8 cellular contexts compared by ENCODE assay signal in genomic region chr21:46098303-46099141, GRCh38. TPM values are rescaled to one million over a fixed set of nuclear protein-coding genes. Genes with fewer than 3 reads are reported as not detected.
DNase-seq lines count a peak whose midpoint lies in the region; ATAC-seq and TF ChIP-seq lines count a peak whose summit lies in the region.

No MANE protein-coding gene starts in this region.

- peak overlapping the region; percentile 38 for H3K4me3 Mint-ChIP-seq in natural killer cell treated with Interleukin-12 subunit alpha and Interleukin-12 subunit beta and Interleukin-15 and Interleukin-18, amount 100 ng/mL, for 72 hours

- peaks cover 14% of the 10 kb centered on the region for H3K36me3 Mint-ChIP-seq in natural killer cell treated with Interleukin-12 subunit alpha and Interleukin-12 subunit beta and Interleukin-15 and Interleukin-18, amount 100 ng/mL, for 72 hours

- H3K36me3 ChIP-seq in RWPE2 (ENCODE audit: low read depth) (0 out of 2 replicates have a peak, but pooled peaks cover 3% of the 10 kb centered on the region), esophagus (ENCODE audit: control insufficient read depth in 2 of 2, insufficient read depth in 2 of 2, low read length in 1 of 2) (no peaks in the 10 kb centered on the region)

- ATAC-seq in RWPE2 (ENCODE audit: low read depth) = peak; percentile 36
- ATAC-seq in natural killer cell treated with Interleukin-12 subunit alpha and Interleukin-12 subunit beta and Interleukin-15 and Interleukin-18, amount 100 ng/mL, for 72 hours = peak; percentile 52

- no peak for TF ChIP-seq CTCF in AG10803 (conservative IDR thresholded peaks at IDR 0.05; ENCODE audit: low read length)
- no peak for TF ChIP-seq CTCF in RWPE2 (IDR thresholded peaks at IDR 0.05; ENCODE audit: poor library complexity, severe bottlenecking)

- no peak overlapping the region for H3K27ac Mint-ChIP-seq in natural killer cell treated with Interleukin-12 subunit alpha and Interleukin-12 subunit beta and Interleukin-15 and Interleukin-18, amount 100 ng/mL, for 72 hours

- H3K4me1 ChIP-seq in RWPE2 (ENCODE audit: insufficient read depth, poor library complexity, severe bottlenecking) (no peaks in the 10 kb centered on the region), esophagus (ENCODE audit: control insufficient read depth in 2 of 2, insufficient read depth in 2 of 2, low read length in 1 of 2) (peaks cover 0 to 4% of the 10 kb centered on the region in 2 donors)

- H3K4me3 ChIP-seq in AG10803 (ENCODE audit: low read length) (peak overlapping the region; percentile 82), RWPE2 (ENCODE audit: severe bottlenecking) (peak overlapping the region; percentile 45), esophagus (ENCODE audit: low read depth in 1 of 2, low read length in 2 of 2) (peak overlapping the region; percentile 47 to 57)

- H3K27me3 Mint-ChIP-seq in natural killer cell treated with Interleukin-12 subunit alpha and Interleukin-12 subunit beta and Interleukin-15 and Interleukin-18, amount 100 ng/mL, for 72 hours = peaks cover 28 to 50% of the 10 kb centered on the region in 2 donors

- H3K27ac ChIP-seq in RWPE2 (ENCODE audit: poor library complexity, severe bottlenecking) (no peak overlapping the region), esophagus (ENCODE audit: low read depth in 2 of 2, low read length in 1 of 2) (peak overlapping the region; percentile 75 to 88)

- H3K4me1 Mint-ChIP-seq in natural killer cell treated with Interleukin-12 subunit alpha and Interleukin-12 subunit beta and Interleukin-15 and Interleukin-18, amount 100 ng/mL, for 72 hours (ENCODE audit: low read depth in 2 of 2) = peaks cover 5 to 11% of the 10 kb centered on the region in 2 donors

- H3K9me3 Mint-ChIP-seq in natural killer cell treated with Interleukin-12 subunit alpha and Interleukin-12 subunit beta and Interleukin-15 and Interleukin-18, amount 100 ng/mL, for 72 hours = peaks cover 7% of the 10 kb centered on the region

- H3K9me3 ChIP-seq in RWPE2 (ENCODE audit: severe bottlenecking) (peaks cover 12% of the 10 kb centered on the region), esophagus (ENCODE audit: control insufficient read depth in 2 of 2, insufficient read depth in 1 of 2, low read depth in 1 of 2, low read length in 1 of 2) (no peaks in the 10 kb centered on the region)

- 1 to 2% methylated on average over 63 to 94 of the region's 94 CpGs for WGBS in esophagus, 2 donors

- DNase-seq in AG10803 (ENCODE audit: low read depth) (no peak), RWPE2 (ENCODE audit: low spot score) (peak; percentile 50), NCI-H748 treated with DMSO at 0.1 percent for 48 hours (lab: John Stamatoyannopoulos, UW) (no peak), medulla oblongata (ENCODE audit: extremely low spot score) (no peak), DMS153 treated with DMSO at 0.1 percent for 48 hours (lab: John Stamatoyannopoulos, UW; ENCODE audit: unreplicated experiment) (no peak), SKM-1 treated with dmso at 0.1 percent for 144 hours (lab: John Stamatoyannopoulos, UW; ENCODE audit: unreplicated experiment) (no peak)
- peak; percentile 48 for DNase-seq in natural killer cell treated with Interleukin-12 subunit alpha and Interleukin-12 subunit beta and Interleukin-15 and Interleukin-18, amount 100 ng/mL, for 72 hours (ENCODE audit: low spot score)

- H3K27me3 ChIP-seq in RWPE2 (ENCODE audit: insufficient read depth, poor library complexity, severe bottlenecking) (peaks cover 21% of the 10 kb centered on the region), esophagus (ENCODE audit: control insufficient read depth in 1 of 2, insufficient read depth in 2 of 2, low read length in 2 of 2) (peaks cover 0 to 5% of the 10 kb centered on the region in 2 donors)

RNA-seq across cellular contexts. Expression of gene COL6A2, which starts 0.6 kb away (rescaled TPM):
- polyA plus RNA-seq in esophagus = 100 to 1,000 TPM; 120 to 161 TPM
- total RNA-seq in natural killer cell treated with Interleukin-12 subunit alpha and Interleukin-12 subunit beta and Interleukin-15 and Interleukin-18, amount 100 ng/mL, for 72 hours = 1 to 10 TPM in 1 of 2 donors, under 1 TPM in 1; 0.88 to 4.2 TPM

RNA-seq across cellular contexts. Expression of gene FTCD, which starts 56.9 kb away (rescaled TPM):
- polyA plus RNA-seq in esophagus = under 1 TPM; 0.33 to 0.39 TPM
- not detected for total RNA-seq in natural killer cell treated with Interleukin-12 subunit alpha and Interleukin-12 subunit beta and Interleukin-15 and Interleukin-18, amount 100 ng/mL, for 72 hours

Comparison
In these comparisons a context has a peak if more than half of its experiments do, and no peak if none do; other contexts are left out.
1. DNase-seq: peak in RWPE2 (single experiment) and natural killer cell treated with Interleukin-12 subunit alpha and Interleukin-12 subunit beta and Interleukin-15 and Interleukin-18, amount 100 ng/mL, for 72 hours (single experiment); none in AG10803 (single experiment), NCI-H748 treated with DMSO at 0.1 percent for 48 hours (single experiment), medulla oblongata (single experiment), DMS153 treated with DMSO at 0.1 percent for 48 hours (single experiment) and SKM-1 treated with dmso at 0.1 percent for 144 hours (single experiment).
2. Peak in every context shown above with its lines, with median percentiles within 50 percentile points of each other: H3K4me3 ChIP-seq.